In genomic region chr3:28172748-28173147, GRCh38 we compare ENCODE assay signal across 26 cellular contexts.
"Had no signal": no experiment of that assay in that cellular context is flagged by ENCODE, and none has a peak within 500 bp of the region (broad histone marks: within the 10 kb centered on the region; RNA-seq: fewer than 3 reads in every experiment).

No MANE protein-coding gene starts in this region.

- H3K9me3 ChIP-seq: Peyer's patch, SJSA1 had no signal

- H3K4me3 ChIP-seq: Peyer's patch, SJSA1 had no signal

- ATAC-seq: SK-N-SH treated with all-trans-retinoic acid at 6 μM for 48 hours had no signal

- H3K27me3 ChIP-seq: Peyer's patch, SJSA1 had no signal

- H3K27me3 Mint-ChIP-seq: activated naive CD8-positive, alpha-beta T cell treated with anti-CD3 and anti-CD28 coated beads for 36 hours; central memory CD8-positive, alpha-beta T cell; IgD-negative memory B cell had no signal

- H3K9me3 Mint-ChIP-seq: activated CD4-positive, alpha-beta memory T cell treated with anti-CD3 and anti-CD28 coated beads for 36 hours; central memory CD8-positive, alpha-beta T cell; IgD-negative memory B cell had no signal

- H3K4me3 Mint-ChIP-seq: activated CD4-positive, alpha-beta memory T cell treated with anti-CD3 and anti-CD28 coated beads for 36 hours; activated naive CD8-positive, alpha-beta T cell treated with anti-CD3 and anti-CD28 coated beads for 36 hours; IgD-negative memory B cell; T-helper 1 cell treated with Interleukin-12 subunit alpha and Interleukin-12 subunit beta and Interleukin-4 antibody, amounts not matched to agents 30 μg/mL and 1 μg/mL, for 36 hours had no signal

- H3K27ac Mint-ChIP-seq: IgD-negative memory B cell had no signal

- DNase-seq: activated CD4-positive, alpha-beta memory T cell treated with anti-CD3 and anti-CD28 coated beads for 36 hours; activated CD4-positive, CD25-positive, alpha-beta regulatory T cell treated with anti-CD3 and anti-CD28 coated beads, Interleukin-2, amount 50 U/mL, for 72 hours; activated CD8-positive, alpha-beta memory T cell treated with anti-CD3 and anti-CD28 coated beads, Interleukin-2, amount 50 U/mL, for 4 hours; activated gamma-delta T cell treated with Interleukin-2 at 50 U/mL for 16 hours; activated naive CD4-positive, alpha-beta T cell treated with anti-CD3 and anti-CD28 coated beads, Interleukin-2, amount 10 ng/mL, durations not matched to agents 7 days and 5 days; activated naive CD8-positive, alpha-beta T cell treated with anti-CD3 and anti-CD28 coated beads for 36 hours; activated T-cell treated with anti-CD3 and anti-CD28 coated beads, Interleukin-2, amount 50 U/mL, for 72 hours; aorta; KG1; NCI-H1048; NCI-H146; NCI-H1930; NCI-H2171; NCI-H2227 treated with DMSO at 0.1 percent for 48 hours; NCI-H446 treated with DMSO at 0.1 percent for 48 hours; NCI-H526 treated with DMSO at 0.1 percent for 48 hours; NCI-H82; NK-92 treated with Interleukin-12 subunit alpha and Interleukin-12 subunit beta, amount 100 ng/mL, for 24 hours; Peyer's patch; Right ventricle myocardium superior had no signal

- H3K36me3 ChIP-seq: Peyer's patch, SJSA1 had no signal

- H3K27ac ChIP-seq: Peyer's patch, RWPE1, SJSA1 had no signal

- H3K36me3 Mint-ChIP-seq: IgD-negative memory B cell had no signal

- H3K4me1 ChIP-seq: Peyer's patch, SJSA1 had no signal
